In genomic region chr5:39202594-39203290, GRCh38 we compare ENCODE assay signal across 12 cellular contexts. TPM values are rescaled to one million over a fixed set of nuclear protein-coding genes. Genes with fewer than 3 reads are reported as not detected.
DNase-seq lines count a peak whose midpoint lies in the region; ATAC-seq and TF ChIP-seq lines count a peak whose summit lies in the region.
"Had no signal": no experiment of that assay in that cellular context is flagged by ENCODE, and none has a peak within 500 bp of the region (broad histone marks: within the 10 kb centered on the region; RNA-seq: fewer than 3 reads in every experiment).

No MANE protein-coding gene starts in this region.

- H3K36me3 ChIP-seq in GM23248 (ENCODE audit: low read depth) = no peaks in the 10 kb centered on the region
- H3K36me3 ChIP-seq in naive thymus-derived CD4-positive, alpha-beta T cell (ENCODE audit: control insufficient read depth in 2 of 3, insufficient read depth in 3 of 3, low read length in 3 of 3) = peaks cover 0 to 10% (median 0%) of the 10 kb centered on the region in 3 experiments
- H3K36me3 ChIP-seq: cardiac muscle cell, tibial nerve had no signal

- intact Hi-C loops in naive thymus-derived CD4-positive, alpha-beta T cell (cut with micrococcal nuclease) = loop anchor here (1.0 to 10.0 kb wide), 8 partner anchors 9 to 1202 kb away; partner anchors contain the start of gene RICTOR (in 1 of the 2)

- H2AFZ ChIP-seq in GM23248 = 0 out of 2 replicates have a peak overlapping the region, but pooled peaks have one; percentile 0

- peaks cover 38% of the 10 kb centered on the region for H3K36me3 Mint-ChIP-seq in activated T-helper 17 cell treated with anti-CD3 and anti-CD28 coated beads, Interleukin-2, amount 50 U/mL, for 72 hours (ENCODE audit: low read depth)
- H3K36me3 Mint-ChIP-seq in naive thymus-derived CD4-positive, alpha-beta T cell = peaks cover 12 to 35% (median 25%) of the 10 kb centered on the region in 5 donors

- H3K9me3 Mint-ChIP-seq in activated T-helper 17 cell treated with anti-CD3 and anti-CD28 coated beads, Interleukin-2, amount 50 U/mL, for 72 hours = no peaks in the 10 kb centered on the region
- no peaks in the 10 kb centered on the region for H3K9me3 Mint-ChIP-seq in naive thymus-derived CD4-positive, alpha-beta T cell

- POLR2A ChIA-PET in naive thymus-derived CD4-positive, alpha-beta T cell (lab: Charles Lee) = interaction anchor here (0.6 to 22.3 kb wide), 12 partner anchors 8 to 87 kb away, joined by 3 to 679 read pairs (median 6); partner anchors contain the start of gene FYB1

- H3K27me3 ChIP-seq in GM23248 (replicated peaks; ENCODE audit: insufficient read depth) = no peaks in the 10 kb centered on the region
- H3K27me3 ChIP-seq in naive thymus-derived CD4-positive, alpha-beta T cell (ENCODE audit: control insufficient read depth in 2 of 2, insufficient read depth in 2 of 2, low read length in 2 of 2) = no peaks in the 10 kb centered on the region
- H3K27me3 ChIP-seq: cardiac muscle cell, tibial nerve had no signal

- H3F3A ChIP-seq in GM23248 (ENCODE audit: insufficient read depth) = peaks cover 5% of the 10 kb centered on the region

- H3K4me1 Mint-ChIP-seq in activated T-helper 17 cell treated with anti-CD3 and anti-CD28 coated beads, Interleukin-2, amount 50 U/mL, for 72 hours = peaks cover 29% of the 10 kb centered on the region
- H3K4me1 Mint-ChIP-seq in naive thymus-derived CD4-positive, alpha-beta T cell = peaks cover 28 to 45% (median 45%) of the 10 kb centered on the region in 7 donors

- in situ Hi-C loops in GM23248 (cut with MboI) = loop anchor here (25.0 kb wide), 1 partner anchor 360 kb away; no protein-coding TSS in a partner anchor

- TF ChIP-seq POLR2A in NB4 (IDR thresholded peaks at IDR 0.05; ENCODE audit: extremely low read depth, insufficient read length) = no peak

- H3K27me3 Mint-ChIP-seq in activated T-helper 17 cell treated with anti-CD3 and anti-CD28 coated beads, Interleukin-2, amount 50 U/mL, for 72 hours = no peaks in the 10 kb centered on the region
- no peaks in the 10 kb centered on the region for H3K27me3 Mint-ChIP-seq in naive thymus-derived CD4-positive, alpha-beta T cell

- peak; percentile 35 for ATAC-seq in activated T-helper 17 cell treated with anti-CD3 and anti-CD28 coated beads, Interleukin-2, amount 50 U/mL, for 72 hours (replicated peaks)
- peak; percentile 82 for ATAC-seq in naive thymus-derived CD4-positive, alpha-beta T cell

- no peak overlapping the region for H3K27ac ChIP-seq in GM23248
- peak overlapping the region; percentile 93 for H3K27ac ChIP-seq in naive thymus-derived CD4-positive, alpha-beta T cell (ENCODE audit: low read depth, low read length)
- H3K27ac ChIP-seq: cardiac muscle cell had no signal

- H3K4me1 ChIP-seq in GM23248 (ENCODE audit: insufficient read depth) = 0 out of 2 replicates have a peak, but pooled peaks cover 8% of the 10 kb centered on the region
- peaks cover 43 to 48% of the 10 kb centered on the region in 2 donors for H3K4me1 ChIP-seq in naive thymus-derived CD4-positive, alpha-beta T cell (ENCODE audit: control insufficient read depth in 2 of 2, insufficient read depth in 2 of 2, low read length in 2 of 2)

- no peak overlapping the region for H3K4me3 ChIP-seq in GM23248
- no peak overlapping the region for H3K4me3 ChIP-seq in NB4 (ENCODE audit: low read depth, low read length)
- peak overlapping the region; percentile 82 for H3K4me3 ChIP-seq in naive thymus-derived CD4-positive, alpha-beta T cell (ENCODE audit: low read length)
- H3K4me3 ChIP-seq: cardiac muscle cell had no signal

- H3K9me3 ChIP-seq in GM23248 (ENCODE audit: low read depth) = no peaks in the 10 kb centered on the region
- H3K9me3 ChIP-seq in naive thymus-derived CD4-positive, alpha-beta T cell (ENCODE audit: control insufficient read depth in 2 of 3, low read length in 3 of 3) = no peaks in the 10 kb centered on the region
- H3K9me3 ChIP-seq: tibial nerve had no signal

- H3K4me3 Mint-ChIP-seq in activated T-helper 17 cell treated with anti-CD3 and anti-CD28 coated beads, Interleukin-2, amount 50 U/mL, for 72 hours = peak overlapping the region; percentile 91
- H3K4me3 Mint-ChIP-seq in naive thymus-derived CD4-positive, alpha-beta T cell = peak overlapping the region; percentile 75 to 100 (median 96)

- H3K9me2 ChIP-seq in GM23248 (ENCODE audit: insufficient read depth) = no peaks in the 10 kb centered on the region

- no peaks in the 10 kb centered on the region for H4K20me1 ChIP-seq in GM23248 (ENCODE audit: insufficient read depth)

- CTCF ChIA-PET in naive thymus-derived CD4-positive, alpha-beta T cell (lab: Charles Lee) = interaction anchor here (0.6 to 13.0 kb wide), 12 partner anchors 10 to 80 kb away, joined by 3 to 168 read pairs (median 8); partner anchors contain the start of gene FYB1

- 91 to 92% methylated on average over 11 of the region's 11 CpGs for WGBS in GM23248 (ENCODE audit: low coverage in 1 of 2, low lambda C conversion rate in 2 of 2, missing lambda C conversion rate in 2 of 2), 2 experiments

- H3K79me2 ChIP-seq in GM23248 (ENCODE audit: insufficient read depth) = no peaks in the 10 kb centered on the region

- no peak overlapping the region for H3K9ac ChIP-seq in GM23248

- DNase-seq in GM23248 (no peak), NB4 (ENCODE audit: low read depth) (peak; percentile 59), NCI-H524 (lab: John Stamatoyannopoulos, UW) (no peak), NCI-H345 treated with DMSO at 0.1 percent for 48 hours (lab: John Stamatoyannopoulos, UW; ENCODE audit: unreplicated experiment) (no peak), NCI-H1105 treated with DMSO at 0.1 percent for 48 hours (lab: John Stamatoyannopoulos, UW) (no peak)
- DNase-seq in naive thymus-derived CD4-positive, alpha-beta T cell = peak in 7 of 9 donors; percentile 57 to 72 (median 66)
- DNase-seq: NCI-H2081 treated with DMSO at 0.1 percent for 48 hours, posterior cingulate gyrus had no signal

- no peak overlapping the region for H3K4me2 ChIP-seq in GM23248 (ENCODE audit: unreplicated experiment)

- no peak for TF ChIP-seq CTCF in NB4 (IDR thresholded peaks at IDR 0.05; ENCODE audit: low read depth, low read length)

- H3K27ac Mint-ChIP-seq in activated T-helper 17 cell treated with anti-CD3 and anti-CD28 coated beads, Interleukin-2, amount 50 U/mL, for 72 hours = peak overlapping the region; percentile 90
- peak overlapping the region; percentile 86 to 99 (median 98) for H3K27ac Mint-ChIP-seq in naive thymus-derived CD4-positive, alpha-beta T cell

RNA-seq across cellular contexts. Expression of gene FYB1, which starts 16.6 kb away (rescaled TPM):
- total RNA-seq in GM23248 (2014; rRNA removed; shearing (Covaris generic)) = under 0.01 TPM in 1 of 2 replicates, not detected in the other
- polyA plus RNA-seq in GM23248 (2016; fragmentation: Nextera tagmentation; extraction: Ambion mirVana) = 0.08 and 0.11 TPM in 2 replicates
- total RNA-seq in activated T-helper 17 cell treated with anti-CD3 and anti-CD28 coated beads, Interleukin-2, amount 50 U/mL, for 72 hours = 100 to 1,000 TPM in 1 of 2 donors, 10 to 100 TPM in 1; 95.7 to 153 TPM
- total RNA-seq in naive thymus-derived CD4-positive, alpha-beta T cell = 100 to 1,000 TPM; 310 to 701 (median 497) TPM
- 100 to 1,000 TPM; 342 to 488 TPM for polyA plus RNA-seq in naive thymus-derived CD4-positive, alpha-beta T cell
- total RNA-seq: cardiac muscle cell, Daoy had no signal
- polyA plus RNA-seq: cardiac muscle cell had no signal

Comparison
In these comparisons a context has a peak if more than half of its experiments do, and no peak if none do; other contexts are left out.
1. DNase-seq: peak in NB4 (single experiment) and naive thymus-derived CD4-positive, alpha-beta T cell (7 of 9); none in GM23248 (single experiment), NCI-H524 (0 of 2), NCI-H345 treated with DMSO at 0.1 percent for 48 hours (single experiment) and NCI-H1105 treated with DMSO at 0.1 percent for 48 hours (single experiment).
2. RNA of gene FYB1, which starts 16.6 kb away (total RNA-seq): 310 to 701 TPM in naive thymus-derived CD4-positive, alpha-beta T cell and 95.7 to 153 TPM in activated T-helper 17 cell treated with anti-CD3 and anti-CD28 coated beads, Interleukin-2, amount 50 U/mL, for 72 hours; under 0.01 TPM in GM23248; every median in the first group is over 10 times any median in the second.